ENCODE assay signal across 2 cellular contexts in the genomic region with DNA sequence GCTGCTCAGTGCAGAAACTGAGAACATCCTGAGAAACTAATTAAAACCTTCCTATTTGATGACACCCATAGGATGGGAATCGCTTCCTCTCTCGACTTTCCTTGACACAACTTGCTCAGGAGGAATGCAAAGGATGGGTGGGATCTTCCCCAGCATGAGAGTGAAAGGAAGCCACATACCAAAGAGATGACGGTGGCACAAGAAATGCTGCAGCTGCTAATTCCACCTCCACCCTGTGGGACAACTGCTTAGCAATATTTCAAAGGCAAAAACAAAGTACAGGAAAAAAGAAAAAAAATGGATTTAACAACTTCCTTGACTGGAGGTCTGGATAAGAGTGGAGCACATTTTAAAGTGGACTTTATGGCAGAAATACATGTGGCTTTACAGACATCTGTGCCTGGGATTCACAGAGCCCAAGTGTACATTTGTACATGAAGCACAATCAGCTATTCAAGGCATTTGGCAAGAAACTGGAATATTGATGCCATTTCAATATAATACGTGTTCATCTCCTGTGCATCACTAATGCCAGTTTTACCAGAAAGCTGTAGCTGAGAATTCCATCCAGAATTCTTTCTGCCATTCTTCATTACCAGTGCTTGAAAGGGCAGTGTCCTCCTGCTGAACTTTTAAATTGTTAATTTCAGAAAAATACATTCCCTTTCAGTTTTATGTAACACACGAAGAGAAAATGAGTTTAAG.
TF ChIP-seq lines count a peak whose summit lies in the region.

No MANE protein-coding gene starts in this region.

TF ChIP-seq in GM23338, 12 proteins besides CTCF, POLR2A, EP300 and RAD21 (continued from another document):
- TF ChIP-seq, protein P1, sequence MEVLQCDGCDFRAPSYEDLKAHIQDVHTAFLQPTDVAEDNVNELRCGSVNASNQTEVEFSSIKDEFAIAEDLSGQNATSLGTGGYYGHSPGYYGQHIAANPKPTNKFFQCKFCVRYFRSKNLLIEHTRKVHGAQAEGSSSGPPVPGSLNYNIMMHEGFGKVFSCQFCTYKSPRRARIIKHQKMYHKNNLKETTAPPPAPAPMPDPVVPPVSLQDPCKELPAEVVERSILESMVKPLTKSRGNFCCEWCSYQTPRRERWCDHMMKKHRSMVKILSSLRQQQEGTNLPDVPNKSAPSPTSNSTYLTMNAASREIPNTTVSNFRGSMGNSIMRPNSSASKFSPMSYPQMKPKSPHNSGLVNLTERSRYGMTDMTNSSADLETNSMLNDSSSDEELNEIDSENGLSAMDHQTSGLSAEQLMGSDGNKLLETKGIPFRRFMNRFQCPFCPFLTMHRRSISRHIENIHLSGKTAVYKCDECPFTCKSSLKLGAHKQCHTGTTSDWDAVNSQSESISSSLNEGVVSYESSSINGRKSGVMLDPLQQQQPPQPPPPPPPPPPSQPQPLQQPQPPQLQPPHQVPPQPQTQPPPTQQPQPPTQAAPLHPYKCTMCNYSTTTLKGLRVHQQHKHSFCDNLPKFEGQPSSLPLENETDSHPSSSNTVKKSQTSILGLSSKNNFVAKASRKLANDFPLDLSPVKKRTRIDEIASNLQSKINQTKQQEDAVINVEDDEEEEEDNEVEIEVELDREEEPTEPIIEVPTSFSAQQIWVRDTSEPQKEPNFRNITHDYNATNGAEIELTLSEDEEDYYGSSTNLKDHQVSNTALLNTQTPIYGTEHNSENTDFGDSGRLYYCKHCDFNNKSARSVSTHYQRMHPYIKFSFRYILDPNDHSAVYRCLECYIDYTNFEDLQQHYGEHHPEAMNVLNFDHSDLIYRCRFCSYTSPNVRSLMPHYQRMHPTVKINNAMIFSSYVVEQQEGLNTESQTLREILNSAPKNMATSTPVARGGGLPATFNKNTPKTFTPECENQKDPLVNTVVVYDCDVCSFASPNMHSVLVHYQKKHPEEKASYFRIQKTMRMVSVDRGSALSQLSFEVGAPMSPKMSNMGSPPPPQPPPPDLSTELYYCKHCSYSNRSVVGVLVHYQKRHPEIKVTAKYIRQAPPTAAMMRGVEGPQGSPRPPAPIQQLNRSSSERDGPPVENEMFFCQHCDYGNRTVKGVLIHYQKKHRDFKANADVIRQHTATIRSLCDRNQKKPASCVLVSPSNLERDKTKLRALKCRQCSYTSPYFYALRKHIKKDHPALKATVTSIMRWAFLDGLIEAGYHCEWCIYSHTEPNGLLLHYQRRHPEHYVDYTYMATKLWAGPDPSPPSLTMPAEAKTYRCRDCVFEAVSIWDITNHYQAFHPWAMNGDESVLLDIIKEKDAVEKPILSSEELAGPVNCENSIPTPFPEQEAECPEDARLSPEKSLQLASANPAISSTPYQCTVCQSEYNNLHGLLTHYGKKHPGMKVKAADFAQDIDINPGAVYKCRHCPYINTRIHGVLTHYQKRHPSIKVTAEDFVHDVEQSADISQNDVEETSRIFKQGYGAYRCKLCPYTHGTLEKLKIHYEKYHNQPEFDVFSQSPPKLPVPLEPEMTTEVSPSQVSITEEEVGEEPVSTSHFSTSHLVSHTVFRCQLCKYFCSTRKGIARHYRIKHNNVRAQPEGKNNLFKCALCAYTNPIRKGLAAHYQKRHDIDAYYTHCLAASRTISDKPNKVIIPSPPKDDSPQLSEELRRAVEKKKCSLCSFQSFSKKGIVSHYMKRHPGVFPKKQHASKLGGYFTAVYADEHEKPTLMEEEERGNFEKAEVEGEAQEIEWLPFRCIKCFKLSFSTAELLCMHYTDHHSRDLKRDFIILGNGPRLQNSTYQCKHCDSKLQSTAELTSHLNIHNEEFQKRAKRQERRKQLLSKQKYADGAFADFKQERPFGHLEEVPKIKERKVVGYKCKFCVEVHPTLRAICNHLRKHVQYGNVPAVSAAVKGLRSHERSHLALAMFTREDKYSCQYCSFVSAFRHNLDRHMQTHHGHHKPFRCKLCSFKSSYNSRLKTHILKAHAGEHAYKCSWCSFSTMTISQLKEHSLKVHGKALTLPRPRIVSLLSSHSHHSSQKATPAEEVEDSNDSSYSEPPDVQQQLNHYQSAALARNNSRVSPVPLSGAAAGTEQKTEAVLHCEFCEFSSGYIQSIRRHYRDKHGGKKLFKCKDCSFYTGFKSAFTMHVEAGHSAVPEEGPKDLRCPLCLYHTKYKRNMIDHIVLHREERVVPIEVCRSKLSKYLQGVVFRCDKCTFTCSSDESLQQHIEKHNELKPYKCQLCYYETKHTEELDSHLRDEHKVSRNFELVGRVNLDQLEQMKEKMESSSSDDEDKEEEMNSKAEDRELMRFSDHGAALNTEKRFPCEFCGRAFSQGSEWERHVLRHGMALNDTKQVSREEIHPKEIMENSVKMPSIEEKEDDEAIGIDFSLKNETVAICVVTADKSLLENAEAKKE (CRISPR knock-in tag; IDR thresholded peaks at IDR 0.05): peak; percentile 57; the same call in 1 of the 2 replicates

TF ChIP-seq in SK-N-SH treated with all-trans-retinoic acid at 6 μM for 48 hours, 23 proteins besides CTCF, POLR2A, EP300 and RAD21 (continued from another document):
- TF ChIP-seq CSDC2 (CRISPR knock-in tag; IDR thresholded peaks at IDR 0.05): 0 out of 2 replicates have a peak, but pooled peaks have one; percentile 44
- TF ChIP-seq, protein P2, sequence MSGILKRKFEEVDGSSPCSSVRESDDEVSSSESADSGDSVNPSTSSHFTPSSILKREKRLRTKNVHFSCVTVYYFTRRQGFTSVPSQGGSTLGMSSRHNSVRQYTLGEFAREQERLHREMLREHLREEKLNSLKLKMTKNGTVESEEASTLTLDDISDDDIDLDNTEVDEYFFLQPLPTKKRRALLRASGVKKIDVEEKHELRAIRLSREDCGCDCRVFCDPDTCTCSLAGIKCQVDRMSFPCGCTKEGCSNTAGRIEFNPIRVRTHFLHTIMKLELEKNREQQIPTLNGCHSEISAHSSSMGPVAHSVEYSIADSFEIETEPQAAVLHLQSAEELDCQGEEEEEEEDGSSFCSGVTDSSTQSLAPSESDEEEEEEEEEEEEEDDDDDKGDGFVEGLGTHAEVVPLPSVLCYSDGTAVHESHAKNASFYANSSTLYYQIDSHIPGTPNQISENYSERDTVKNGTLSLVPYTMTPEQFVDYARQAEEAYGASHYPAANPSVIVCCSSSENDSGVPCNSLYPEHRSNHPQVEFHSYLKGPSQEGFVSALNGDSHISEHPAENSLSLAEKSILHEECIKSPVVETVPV (CRISPR knock-in tag; IDR thresholded peaks at IDR 0.05): no peak
- TF ChIP-seq TOX (CRISPR knock-in tag; IDR thresholded peaks at IDR 0.05; ENCODE audit: borderline replicate concordance): peak; percentile 60; the same call in 1 of the 2 replicates
- TF ChIP-seq RARB (CRISPR knock-in tag; IDR thresholded peaks at IDR 0.05): no peak
- TF ChIP-seq ZFP3 (CRISPR knock-in tag; IDR thresholded peaks at IDR 0.05): no peak
- TF ChIP-seq ZNF565 (CRISPR knock-in tag; conservative IDR thresholded peaks at IDR 0.05; ENCODE audit: low read depth): no peak
- TF ChIP-seq BACH2 (CRISPR knock-in tag; IDR thresholded peaks at IDR 0.05; ENCODE audit: borderline replicate concordance): no peak
- TF ChIP-seq ZNF8 (CRISPR knock-in tag; IDR thresholded peaks at IDR 0.05): no peak
- TF ChIP-seq ZNF70 (CRISPR knock-in tag; IDR thresholded peaks at IDR 0.05): 0 out of 2 replicates have a peak, but pooled peaks have one; percentile 39
- TF ChIP-seq ISL1 (CRISPR knock-in tag; IDR thresholded peaks at IDR 0.05): peak; percentile 39
- TF ChIP-seq, protein P3, sequence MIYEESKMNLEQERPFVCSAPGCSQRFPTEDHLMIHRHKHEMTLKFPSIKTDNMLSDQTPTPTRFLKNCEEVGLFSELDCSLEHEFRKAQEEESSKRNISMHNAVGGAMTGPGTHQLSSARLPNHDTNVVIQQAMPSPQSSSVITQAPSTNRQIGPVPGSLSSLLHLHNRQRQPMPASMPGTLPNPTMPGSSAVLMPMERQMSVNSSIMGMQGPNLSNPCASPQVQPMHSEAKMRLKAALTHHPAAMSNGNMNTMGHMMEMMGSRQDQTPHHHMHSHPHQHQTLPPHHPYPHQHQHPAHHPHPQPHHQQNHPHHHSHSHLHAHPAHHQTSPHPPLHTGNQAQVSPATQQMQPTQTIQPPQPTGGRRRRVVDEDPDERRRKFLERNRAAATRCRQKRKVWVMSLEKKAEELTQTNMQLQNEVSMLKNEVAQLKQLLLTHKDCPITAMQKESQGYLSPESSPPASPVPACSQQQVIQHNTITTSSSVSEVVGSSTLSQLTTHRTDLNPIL (CRISPR knock-in tag; IDR thresholded peaks at IDR 0.05; ENCODE audit: low read depth): peak; percentile 31; the same call in 1 of the 2 replicates
- TF ChIP-seq, protein P4, sequence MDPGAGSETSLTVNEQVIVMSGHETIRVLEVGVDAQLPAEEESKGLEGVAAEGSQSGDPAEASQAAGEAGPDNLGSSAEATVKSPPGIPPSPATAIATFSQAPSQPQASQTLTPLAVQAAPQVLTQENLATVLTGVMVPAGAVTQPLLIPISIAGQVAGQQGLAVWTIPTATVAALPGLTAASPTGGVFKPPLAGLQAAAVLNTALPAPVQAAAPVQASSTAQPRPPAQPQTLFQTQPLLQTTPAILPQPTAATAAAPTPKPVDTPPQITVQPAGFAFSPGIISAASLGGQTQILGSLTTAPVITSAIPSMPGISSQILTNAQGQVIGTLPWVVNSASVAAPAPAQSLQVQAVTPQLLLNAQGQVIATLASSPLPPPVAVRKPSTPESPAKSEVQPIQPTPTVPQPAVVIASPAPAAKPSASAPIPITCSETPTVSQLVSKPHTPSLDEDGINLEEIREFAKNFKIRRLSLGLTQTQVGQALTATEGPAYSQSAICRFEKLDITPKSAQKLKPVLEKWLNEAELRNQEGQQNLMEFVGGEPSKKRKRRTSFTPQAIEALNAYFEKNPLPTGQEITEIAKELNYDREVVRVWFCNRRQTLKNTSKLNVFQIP (CRISPR knock-in tag; IDR thresholded peaks at IDR 0.05; ENCODE audit: borderline replicate concordance, low read depth): no peak; the same call in 1 of the 2 replicates
